10 cellular contexts compared by ENCODE assay signal in the genomic region with DNA sequence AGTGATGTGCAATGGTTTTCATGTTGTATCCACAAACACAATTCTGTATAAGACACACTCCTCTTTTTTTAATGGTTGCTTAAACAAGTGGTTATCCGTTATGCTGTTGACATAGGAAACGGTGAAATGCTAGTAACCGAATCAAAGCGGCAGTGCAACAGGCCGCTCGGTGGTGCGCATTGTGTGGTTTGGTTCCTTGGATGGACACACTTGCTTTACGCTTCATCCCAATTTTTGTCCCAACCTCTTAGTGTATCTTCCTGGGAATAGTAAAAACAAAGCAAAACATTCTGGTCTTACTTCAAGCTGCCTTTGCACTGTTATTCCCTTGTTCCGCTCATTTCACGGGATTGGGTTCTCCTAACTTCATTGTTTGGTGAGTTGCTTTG. TPM values are rescaled to one million over a fixed set of nuclear protein-coding genes. Genes with fewer than 3 reads are reported as not detected.
A peak's percentile ranks its signal among the peaks of the same experiment; 100 is the strongest.
DNase-seq lines count a peak whose midpoint lies in the region; ATAC-seq and TF ChIP-seq lines count a peak whose summit lies in the region.
"Had no signal": no experiment of that assay in that cellular context is flagged by ENCODE, and none has a peak within 500 bp of the region (broad histone marks: within the 10 kb centered on the region; RNA-seq: fewer than 3 reads in every experiment).

No MANE protein-coding gene starts in this region.

- H3K36me3 Mint-ChIP-seq in IgD-negative memory B cell (no peaks in the 10 kb centered on the region), chondrocyte (ENCODE audit: low read depth) (no peaks in the 10 kb centered on the region)

- CTCF ChIA-PET in AG04450 (lab: Charles Lee): interaction anchor here (0.7 kb wide), 1 partner anchor 13 kb away, joined by 3 read pairs; no protein-coding TSS in a partner anchor

- H3K9me3 ChIP-seq in AG04450 (ENCODE audit: control insufficient read depth, insufficient read depth, low read length): no peaks in the 10 kb centered on the region
- H3K9me3 ChIP-seq in mucosa of stomach (ENCODE audit: control insufficient read depth, low read length): no peaks in the 10 kb centered on the region

- H3K4me1 Mint-ChIP-seq in IgD-negative memory B cell: peaks cover 27 to 30% (median 28%) of the 10 kb centered on the region in 3 donors
- peaks cover 32% of the 10 kb centered on the region for H3K4me1 Mint-ChIP-seq in chondrocyte (ENCODE audit: low read depth)

- H3K9me3 Mint-ChIP-seq in IgD-negative memory B cell (peaks cover 0 to 2% (median 0%) of the 10 kb centered on the region in 3 donors), chondrocyte (ENCODE audit: low read depth) (no peaks in the 10 kb centered on the region)

- H3K27ac Mint-ChIP-seq in IgD-negative memory B cell (peak overlapping the region in 2 of 3 donors; percentile 53 to 58), chondrocyte (ENCODE audit: unreplicated experiment) (peak overlapping the region; percentile 71)

- H3K4me3 Mint-ChIP-seq in IgD-negative memory B cell: peak overlapping the region; percentile 52 to 86 (median 64)
- H3K4me3 Mint-ChIP-seq in chondrocyte (ENCODE audit: unreplicated experiment): peak overlapping the region; percentile 88

- H3K4me1 ChIP-seq in mucosa of stomach (ENCODE audit: control insufficient read depth, insufficient read depth, low read length): peaks cover 51% of the 10 kb centered on the region
- H3K4me1 ChIP-seq: foreskin keratinocyte had no signal

- POLR2A ChIA-PET in AG04450 (lab: Yijun Ruan, JAX): interaction anchor here (0.6 to 1.6 kb wide), 6 partner anchors 52 to 383 kb away, joined by 3 to 13 read pairs (median 4); partner anchors contain the start of gene NID2

- H3K27me3 Mint-ChIP-seq in IgD-negative memory B cell (peaks cover 53% of the 10 kb centered on the region), chondrocyte (ENCODE audit: low read depth) (peaks cover 3% of the 10 kb centered on the region)

- no peaks in the 10 kb centered on the region for H3K36me3 ChIP-seq in mucosa of stomach (ENCODE audit: control insufficient read depth, insufficient read depth, low read length)

- H3K9ac ChIP-seq in mucosa of stomach (ENCODE audit: low read length): peak overlapping the region; percentile 80

- peak overlapping the region; percentile 70 for H3K27ac ChIP-seq in AG04450 (ENCODE audit: low read depth, low read length)
- H3K27ac ChIP-seq: foreskin keratinocyte had no signal

- no peak for DNase-seq in AG04450 (ENCODE audit: low read depth, low spot score)
- no peak for DNase-seq in chondrocyte (ENCODE audit: low spot score)
- DNase-seq in H4 (ENCODE audit: low spot score): no peak
- DNase-seq in stimulated activated CD4-positive, alpha-beta T cell treated with anti-CD3 and anti-CD28 coated beads, Interleukin-2, amount 100 ng/mL, for 24 hours: no peak
- DNase-seq: NCI-H2081 treated with DMSO at 0.1 percent for 48 hours had no signal

- ATAC-seq in HG03469 (IDR thresholded peaks at IDR 0.05; ENCODE audit: unreplicated experiment) (no peak), HG03280 (IDR thresholded peaks at IDR 0.05; ENCODE audit: unreplicated experiment) (no peak)

- H3K27me3 ChIP-seq in AG04450 (ENCODE audit: control insufficient read depth, insufficient read depth, low read length) (no peaks in the 10 kb centered on the region), mucosa of stomach (ENCODE audit: control insufficient read depth, insufficient read depth, low read length) (no peaks in the 10 kb centered on the region)

- H3K4me3 ChIP-seq in AG04450 (ENCODE audit: low read depth, low read length) (peak overlapping the region; percentile 67), mucosa of stomach (ENCODE audit: low read length) (peak overlapping the region; percentile 79)

- TF ChIP-seq CTCF in AG04450 (IDR thresholded peaks at IDR 0.05; ENCODE audit: low read depth, low read length): no peak
- no peak for TF ChIP-seq CTCF in chondrocyte (IDR thresholded peaks at IDR 0.05)

RNA-seq across cellular contexts. Expression of gene PTGER2, which starts 0.6 kb away (rescaled TPM):
- polyA plus RNA-seq in AG04450 (2011; rRNA removed) (56.9 and 70.7 TPM in 2 replicates), IgD-negative memory B cell (2.8 TPM)
- 17.5 and 26.8 TPM in 2 replicates for polyA minus RNA-seq in AG04450 (2011; rRNA and poly(A)+ RNA removed)
- 1.7 to 3.8 TPM (median 2.5 TPM) in 3 replicates for total RNA-seq in chondrocyte
- 3.7 and 5.7 TPM in 2 replicates for total RNA-seq in H4 (2014; rRNA removed; shearing (Covaris generic))

RNA-seq across cellular contexts. Expression of gene PTGDR, which starts 46.0 kb away (rescaled TPM):
- polyA plus RNA-seq in AG04450 (2011; rRNA removed) (not detected in 2 replicates), IgD-negative memory B cell (1.5 TPM)
- not detected in 2 replicates for polyA minus RNA-seq in AG04450 (2011; rRNA and poly(A)+ RNA removed)
- 0.07 TPM in 1 of 3 replicates, not detected in the others for total RNA-seq in chondrocyte
- total RNA-seq in H4 (2014; rRNA removed; shearing (Covaris generic)): not detected in 2 replicates
- total RNA-seq: foreskin keratinocyte had no signal
- polyA plus RNA-seq: foreskin keratinocyte had no signal
